33 cellular contexts compared by ENCODE assay signal in genomic region chr4:116397714-116398113, GRCh38.
"Had no signal": no experiment of that assay in that cellular context is flagged by ENCODE, and none has a peak within 500 bp of the region (broad histone marks: within the 10 kb centered on the region; RNA-seq: fewer than 3 reads in every experiment).

No MANE protein-coding gene starts in this region.

- H3K36me3 ChIP-seq: ascending aorta, cardiac muscle cell had no signal

- FAIRE-seq: bronchial epithelial cell, TTC549 had no signal

- H3K27me3 Mint-ChIP-seq: activated B cell treated with CpG ODN at 0.5 μM for 24 hours; activated CD4-positive, alpha-beta memory T cell treated with anti-CD3 and anti-CD28 coated beads, Interleukin-2, amount 10 ng/mL, durations not matched to agents 7 days and 5 days; activated CD4-positive, alpha-beta T cell treated with anti-CD3 and anti-CD28 coated beads, Interleukin-2, amount 10 ng/mL, durations not matched to agents 7 days and 5 days; activated CD8-positive, alpha-beta memory T cell treated with anti-CD3 and anti-CD28 coated beads, Interleukin-2, amount 10 ng/mL, durations not matched to agents 7 days and 5 days; activated naive CD4-positive, alpha-beta T cell treated with anti-CD3 and anti-CD28 coated beads, Interleukin-2, amount 10 ng/mL, durations not matched to agents 7 days and 5 days; activated naive CD4-positive, alpha-beta T cell treated with anti-CD3 and anti-CD28 coated beads, Interleukin-2, amount 50 U/mL, for 24 hours; activated naive CD8-positive, alpha-beta T cell; activated naive CD8-positive, alpha-beta T cell treated with anti-CD3 and anti-CD28 coated beads, Interleukin-2, amount 10 ng/mL, durations not matched to agents 7 days and 5 days; activated naive CD8-positive, alpha-beta T cell treated with anti-CD3 and anti-CD28 coated beads, Interleukin-2, amount 50 U/mL, for 24 hours; activated T-cell treated with anti-CD3 and anti-CD28 coated beads, Interleukin-2, amount 50 U/mL, for 24 hours; brain; central memory CD8-positive, alpha-beta T cell; T-helper 17 cell had no signal

- H3K36me3 Mint-ChIP-seq: activated CD8-positive, alpha-beta memory T cell treated with anti-CD3 and anti-CD28 coated beads, Interleukin-2, amount 10 ng/mL, durations not matched to agents 7 days and 5 days; activated naive CD4-positive, alpha-beta T cell treated with anti-CD3 and anti-CD28 coated beads, Interleukin-2, amount 10 ng/mL, durations not matched to agents 7 days and 5 days; activated naive CD4-positive, alpha-beta T cell treated with anti-CD3 and anti-CD28 coated beads, Interleukin-2, amount 50 U/mL, for 24 hours; activated naive CD8-positive, alpha-beta T cell; activated naive CD8-positive, alpha-beta T cell treated with anti-CD3 and anti-CD28 coated beads, Interleukin-2, amount 10 ng/mL, durations not matched to agents 7 days and 5 days; brain had no signal

- ATAC-seq: activated CD8-positive, alpha-beta memory T cell treated with anti-CD3 and anti-CD28 coated beads, Interleukin-2, amount 10 ng/mL, durations not matched to agents 7 days and 5 days; activated CD8-positive, alpha-beta T cell treated with anti-CD3 and anti-CD28 coated beads, Interleukin-2, amount 10 ng/mL, durations not matched to agents 7 days and 5 days; activated naive CD8-positive, alpha-beta T cell treated with anti-CD3 and anti-CD28 coated beads, Interleukin-2, amount 50 U/mL, for 24 hours; T-helper 17 cell had no signal

- H3K4me3 Mint-ChIP-seq: activated B cell treated with CpG ODN at 0.5 μM for 24 hours; activated CD4-positive, alpha-beta memory T cell treated with anti-CD3 and anti-CD28 coated beads, Interleukin-2, amount 10 ng/mL, durations not matched to agents 7 days and 5 days; activated CD4-positive, alpha-beta T cell treated with anti-CD3 and anti-CD28 coated beads, Interleukin-2, amount 10 ng/mL, durations not matched to agents 7 days and 5 days; activated CD8-positive, alpha-beta memory T cell treated with anti-CD3 and anti-CD28 coated beads, Interleukin-2, amount 10 ng/mL, durations not matched to agents 7 days and 5 days; activated CD8-positive, alpha-beta T cell treated with anti-CD3 and anti-CD28 coated beads, Interleukin-2, amount 10 ng/mL, durations not matched to agents 7 days and 5 days; activated naive CD4-positive, alpha-beta T cell treated with anti-CD3 and anti-CD28 coated beads, Interleukin-2, amount 10 ng/mL, durations not matched to agents 7 days and 5 days; activated naive CD4-positive, alpha-beta T cell treated with anti-CD3 and anti-CD28 coated beads, Interleukin-2, amount 50 U/mL, for 24 hours; activated naive CD8-positive, alpha-beta T cell; activated naive CD8-positive, alpha-beta T cell treated with anti-CD3 and anti-CD28 coated beads, Interleukin-2, amount 10 ng/mL, durations not matched to agents 7 days and 5 days; activated naive CD8-positive, alpha-beta T cell treated with anti-CD3 and anti-CD28 coated beads, Interleukin-2, amount 50 U/mL, for 24 hours; activated T-cell treated with anti-CD3 and anti-CD28 coated beads, Interleukin-2, amount 50 U/mL, for 24 hours; brain; central memory CD8-positive, alpha-beta T cell; T-helper 17 cell had no signal

- H3K4me3 ChIP-seq: ascending aorta, cardiac muscle cell had no signal

- H3K27me3 ChIP-seq: ascending aorta, cardiac muscle cell had no signal

- H3K9me3 Mint-ChIP-seq: activated B cell treated with CpG ODN at 0.5 μM for 24 hours; activated CD4-positive, alpha-beta memory T cell treated with anti-CD3 and anti-CD28 coated beads, Interleukin-2, amount 10 ng/mL, durations not matched to agents 7 days and 5 days; activated CD4-positive, alpha-beta T cell treated with anti-CD3 and anti-CD28 coated beads, Interleukin-2, amount 10 ng/mL, durations not matched to agents 7 days and 5 days; activated naive CD4-positive, alpha-beta T cell treated with anti-CD3 and anti-CD28 coated beads, Interleukin-2, amount 50 U/mL, for 24 hours; activated naive CD8-positive, alpha-beta T cell treated with anti-CD3 and anti-CD28 coated beads, Interleukin-2, amount 50 U/mL, for 24 hours; activated T-cell treated with anti-CD3 and anti-CD28 coated beads, Interleukin-2, amount 50 U/mL, for 24 hours; brain; central memory CD8-positive, alpha-beta T cell had no signal

- DNase-seq: activated B cell treated with CpG ODN at 0.5 μM for 24 hours; activated CD4-positive, alpha-beta memory T cell treated with anti-CD3 and anti-CD28 coated beads, Interleukin-2, amount 10 ng/mL, durations not matched to agents 7 days and 5 days; activated CD4-positive, alpha-beta T cell treated with anti-CD3 and anti-CD28 coated beads for 4 hours; activated CD4-positive, alpha-beta T cell treated with anti-CD3 and anti-CD28 coated beads, Interleukin-2, amount 10 ng/mL, durations not matched to agents 7 days and 5 days; activated CD4-positive, alpha-beta T cell treated with anti-CD3 and anti-CD28 coated beads, Interleukin-2, amount 50 U/mL, for 48 hours; activated CD4-positive, CD25-positive, alpha-beta regulatory T cell treated with anti-CD3 and anti-CD28 coated beads, Interleukin-2, amount 50 U/mL, for 72 hours; activated CD8-positive, alpha-beta memory T cell treated with anti-CD3 and anti-CD28 coated beads for 24 hours; activated CD8-positive, alpha-beta memory T cell treated with anti-CD3 and anti-CD28 coated beads, Interleukin-2, amount 10 ng/mL, durations not matched to agents 7 days and 5 days; activated CD8-positive, alpha-beta memory T cell treated with anti-CD3 and anti-CD28 coated beads, Interleukin-2, amount 50 U/mL, for 48 hours; activated CD8-positive, alpha-beta T cell treated with anti-CD3 and anti-CD28 coated beads, Interleukin-2, amount 10 ng/mL, durations not matched to agents 7 days and 5 days; activated effector memory CD4-positive, alpha-beta T cell treated with Interleukin-2 at 50 U/mL for 16 hours; activated gamma-delta T cell; activated naive CD4-positive, alpha-beta T cell treated with anti-CD3 and anti-CD28 coated beads, Interleukin-2, amount 10 ng/mL, durations not matched to agents 7 days and 5 days; activated naive CD4-positive, alpha-beta T cell treated with Interleukin-2 at 50 U/mL for 16 hours; activated naive CD8-positive, alpha-beta T cell treated with anti-CD3 and anti-CD28 coated beads, Interleukin-2, amount 10 ng/mL, durations not matched to agents 7 days and 5 days; activated naive CD8-positive, alpha-beta T cell treated with anti-CD3 and anti-CD28 coated beads, Interleukin-2, amount 50 U/mL, for 24 hours; activated T-cell treated with anti-CD3 and anti-CD28 coated beads, Interleukin-2, amount 50 U/mL, for 24 hours; activated T-cell treated with anti-CD3 and anti-CD28 coated beads, Interleukin-2, amount 50 U/mL, for 48 hours; amygdala; anterior cingulate cortex; caudate nucleus; cerebellar nuclear complex; T-helper 17 cell had no signal

- H3K9me3 ChIP-seq: ascending aorta had no signal

- H3K4me1 ChIP-seq: ascending aorta had no signal

- H3K27ac Mint-ChIP-seq: activated B cell treated with CpG ODN at 0.5 μM for 24 hours; activated CD4-positive, alpha-beta memory T cell treated with anti-CD3 and anti-CD28 coated beads, Interleukin-2, amount 10 ng/mL, durations not matched to agents 7 days and 5 days; activated CD4-positive, alpha-beta T cell treated with anti-CD3 and anti-CD28 coated beads, Interleukin-2, amount 10 ng/mL, durations not matched to agents 7 days and 5 days; activated CD8-positive, alpha-beta memory T cell treated with anti-CD3 and anti-CD28 coated beads, Interleukin-2, amount 10 ng/mL, durations not matched to agents 7 days and 5 days; activated CD8-positive, alpha-beta T cell treated with anti-CD3 and anti-CD28 coated beads, Interleukin-2, amount 10 ng/mL, durations not matched to agents 7 days and 5 days; activated naive CD4-positive, alpha-beta T cell treated with anti-CD3 and anti-CD28 coated beads, Interleukin-2, amount 10 ng/mL, durations not matched to agents 7 days and 5 days; activated naive CD4-positive, alpha-beta T cell treated with anti-CD3 and anti-CD28 coated beads, Interleukin-2, amount 50 U/mL, for 24 hours; activated naive CD8-positive, alpha-beta T cell; activated naive CD8-positive, alpha-beta T cell treated with anti-CD3 and anti-CD28 coated beads, Interleukin-2, amount 10 ng/mL, durations not matched to agents 7 days and 5 days; activated naive CD8-positive, alpha-beta T cell treated with anti-CD3 and anti-CD28 coated beads, Interleukin-2, amount 50 U/mL, for 24 hours; activated T-cell treated with anti-CD3 and anti-CD28 coated beads, Interleukin-2, amount 50 U/mL, for 24 hours; activated T-helper 2 cell treated with anti-CD3 and anti-CD28 coated beads, Interferon-gamma antibody, Interleukin-2, Interleukin-4, amounts not matched to agents 10 μg/mL and 5 μg/mL and 100 μg/mL, durations not matched to agents 14 hours and 24 hours and 36 hours; brain; T-helper 17 cell had no signal

- H3K4me1 Mint-ChIP-seq: activated B cell treated with CpG ODN at 0.5 μM for 24 hours; activated CD4-positive, alpha-beta memory T cell treated with anti-CD3 and anti-CD28 coated beads, Interleukin-2, amount 10 ng/mL, durations not matched to agents 7 days and 5 days; activated CD4-positive, alpha-beta T cell treated with anti-CD3 and anti-CD28 coated beads, Interleukin-2, amount 10 ng/mL, durations not matched to agents 7 days and 5 days; activated CD8-positive, alpha-beta memory T cell treated with anti-CD3 and anti-CD28 coated beads, Interleukin-2, amount 10 ng/mL, durations not matched to agents 7 days and 5 days; activated naive CD4-positive, alpha-beta T cell treated with anti-CD3 and anti-CD28 coated beads, Interleukin-2, amount 10 ng/mL, durations not matched to agents 7 days and 5 days; activated naive CD4-positive, alpha-beta T cell treated with anti-CD3 and anti-CD28 coated beads, Interleukin-2, amount 50 U/mL, for 24 hours; activated naive CD8-positive, alpha-beta T cell treated with anti-CD3 and anti-CD28 coated beads, Interleukin-2, amount 10 ng/mL, durations not matched to agents 7 days and 5 days; activated naive CD8-positive, alpha-beta T cell treated with anti-CD3 and anti-CD28 coated beads, Interleukin-2, amount 50 U/mL, for 24 hours; brain; central memory CD8-positive, alpha-beta T cell; T-helper 17 cell had no signal

- H3K27ac ChIP-seq: ascending aorta, cardiac muscle cell, VCaP had no signal
